ENCODE assay signal across 22 cellular contexts in genomic region chr7:143485500-143485899, GRCh38. TPM values are rescaled to one million over a fixed set of nuclear protein-coding genes. Genes with fewer than 3 reads are reported as not detected.
DNase-seq lines count a peak whose midpoint lies in the region; ATAC-seq and TF ChIP-seq lines count a peak whose summit lies in the region.
"Had no signal": no experiment of that assay in that cellular context is flagged by ENCODE, and none has a peak within 500 bp of the region (broad histone marks: within the 10 kb centered on the region; RNA-seq: fewer than 3 reads in every experiment).

No MANE protein-coding gene starts in this region.

- DNase-seq in CD14-positive monocyte (ENCODE audit: low spot score) = peak; percentile 55
- DNase-seq in MG63 = peak; percentile 46
- peak; percentile 49 for DNase-seq in choroid plexus epithelial cell (ENCODE audit: low read depth)
- no peak for DNase-seq in GDM1 (lab: John Stamatoyannopoulos, UW)
- no peak for DNase-seq in GM13976 (ENCODE audit: low spot score)
- DNase-seq: activated CD4-positive, CD25-positive, alpha-beta regulatory T cell; activated naive CD8-positive, alpha-beta T cell treated with anti-CD3 and anti-CD28 coated beads, Interleukin-2, amount 50 U/mL, for 24 hours; DMS 273 treated with DMSO at 0.1 percent for 48 hours; effector memory CD8-positive, alpha-beta T cell; left cardiac atrium; NCI-H187 treated with DMSO at 0.1 percent for 48 hours; NCI-H446 treated with DMSO at 0.1 percent for 48 hours; ovary; stimulated activated CD4-positive, alpha-beta T cell treated with anti-CD3 and anti-CD28 coated beads, Interleukin-4, amount 100 ng/mL, for 1 hour had no signal

- in situ Hi-C loops in GM13976 (cut with MboI; ENCODE audit: low sequenced_read_pairs, unreplicated experiment) = no loop called here

- no peaks in the 10 kb centered on the region for H3K36me3 ChIP-seq in MG63
- H3K36me3 ChIP-seq in parathyroid adenoma (ENCODE audit: control insufficient read depth, insufficient read depth, low read length) = no peaks in the 10 kb centered on the region
- H3K36me3 ChIP-seq: BLaER1, HAP-1, ovary had no signal

- no peaks in the 10 kb centered on the region for H3K27me3 ChIP-seq in MG63
- no peaks in the 10 kb centered on the region for H3K27me3 ChIP-seq in parathyroid adenoma (ENCODE audit: control insufficient read depth, insufficient read depth, low read length)
- H3K27me3 ChIP-seq: BLaER1, ovary had no signal

- TF ChIP-seq CTCF in CD14-positive monocyte (IDR thresholded peaks at IDR 0.05) = no peak
- TF ChIP-seq CTCF in choroid plexus epithelial cell (conservative IDR thresholded peaks at IDR 0.05; ENCODE audit: low read depth, low read length) = no peak
- no peak for TF ChIP-seq CTCF in parathyroid adenoma (IDR thresholded peaks at IDR 0.05)
- TF ChIP-seq CTCF in GM13976 (IDR thresholded peaks at IDR 0.05; ENCODE audit: borderline replicate concordance, control extremely low read depth, extremely low read depth, insufficient read depth, missing control alignments) = no peak

- H3K4me3 Mint-ChIP-seq in CD14-positive monocyte = peak overlapping the region; percentile 48 to 80
- H3K4me3 Mint-ChIP-seq: activated naive CD8-positive, alpha-beta T cell treated with anti-CD3 and anti-CD28 coated beads, Interleukin-2, amount 50 U/mL, for 24 hours; effector memory CD8-positive, alpha-beta T cell had no signal

- H3K4me1 Mint-ChIP-seq in CD14-positive monocyte = peaks cover 45% of the 10 kb centered on the region

- H3K27me3 Mint-ChIP-seq in CD14-positive monocyte (ENCODE audit: low read depth in 3 of 3) = no peaks in the 10 kb centered on the region
- H3K27me3 Mint-ChIP-seq: activated naive CD8-positive, alpha-beta T cell treated with anti-CD3 and anti-CD28 coated beads, Interleukin-2, amount 50 U/mL, for 24 hours had no signal

- intact Hi-C loops in CD14-positive monocyte (cut with micrococcal nuclease) = loop anchor here in 1 of 2 donors (5.0 kb wide), 1 partner anchor 103 kb away; the partner anchor contains the start of gene ZYX

- no peaks in the 10 kb centered on the region for H3K79me2 ChIP-seq in parathyroid adenoma

- H3K9me3 Mint-ChIP-seq in CD14-positive monocyte = peaks cover 0 to 8% (median 2%) of the 10 kb centered on the region in 7 donors
- H3K9me3 Mint-ChIP-seq: activated naive CD8-positive, alpha-beta T cell treated with anti-CD3 and anti-CD28 coated beads, Interleukin-2, amount 50 U/mL, for 24 hours; effector memory CD8-positive, alpha-beta T cell had no signal

- H3K4me2 ChIP-seq in parathyroid adenoma (ENCODE audit: low read length) = no peak overlapping the region
- H3K4me2 ChIP-seq: BLaER1 had no signal

- no peak overlapping the region for H3K4me3 ChIP-seq in MG63
- H3K4me3 ChIP-seq in choroid plexus epithelial cell (ENCODE audit: low read depth, low read length) = no peak overlapping the region
- no peak overlapping the region for H3K4me3 ChIP-seq in parathyroid adenoma (ENCODE audit: low read depth, low read length)
- H3K4me3 ChIP-seq: BLaER1, HAP-1, ovary had no signal

- H3K27ac ChIP-seq in parathyroid adenoma = peak overlapping the region; percentile 91
- H3K27ac ChIP-seq: BLaER1, ovary had no signal

- ATAC-seq in GM19035 (IDR thresholded peaks at IDR 0.05; ENCODE audit: unreplicated experiment) = no peak
- ATAC-seq: activated naive CD8-positive, alpha-beta T cell treated with anti-CD3 and anti-CD28 coated beads, Interleukin-2, amount 50 U/mL, for 24 hours; effector memory CD8-positive, alpha-beta T cell had no signal

- H2AFZ ChIP-seq in parathyroid adenoma = no peak overlapping the region

- H3K9ac ChIP-seq in parathyroid adenoma = no peak overlapping the region
- H3K9ac ChIP-seq: BLaER1 had no signal

- peaks cover 38% of the 10 kb centered on the region for H3K4me1 ChIP-seq in parathyroid adenoma
- H3K4me1 ChIP-seq: HAP-1 had no signal

- peak overlapping the region; percentile 89 to 94 (median 93) for H3K27ac Mint-ChIP-seq in CD14-positive monocyte
- H3K27ac Mint-ChIP-seq: activated naive CD8-positive, alpha-beta T cell treated with anti-CD3 and anti-CD28 coated beads, Interleukin-2, amount 50 U/mL, for 24 hours; effector memory CD8-positive, alpha-beta T cell had no signal

- H3K9me3 ChIP-seq in MG63 = no peaks in the 10 kb centered on the region
- no peaks in the 10 kb centered on the region for H3K9me3 ChIP-seq in parathyroid adenoma (ENCODE audit: control insufficient read depth, low read length)
- H3K9me3 ChIP-seq: BLaER1, HAP-1, ovary had no signal

- H3K36me3 Mint-ChIP-seq in CD14-positive monocyte = peaks cover 3% of the 10 kb centered on the region in 2 donors

RNA-seq across cellular contexts. Expression of gene TAS2R41, which starts 7.8 kb away (rescaled TPM):
- not detected for polyA plus RNA-seq in CD14-positive monocyte
- not detected in 2 replicates for total RNA-seq in MG63 (2014; rRNA removed; shearing (Covaris generic); ENCODE audit: low replicate concordance)
- total RNA-seq: activated CD8-positive, alpha-beta memory T cell treated with anti-CD3 and anti-CD28 coated beads for 36 hours; HT-29; subcutaneous adipose tissue; T-helper 2 cell treated with Interferon-gamma antibody and Interleukin-4, amounts not matched to agents 100 ng/mL and 5 ng/mL, for 36 hours had no signal
- polyA plus RNA-seq: ovary had no signal

RNA-seq across cellular contexts. Expression of gene TAS2R60, which starts 42.2 kb away (rescaled TPM):
- polyA plus RNA-seq in CD14-positive monocyte = not detected
- not detected in 2 replicates for total RNA-seq in MG63 (2014; rRNA removed; shearing (Covaris generic); ENCODE audit: low replicate concordance)
- total RNA-seq: activated CD8-positive, alpha-beta memory T cell treated with anti-CD3 and anti-CD28 coated beads for 36 hours; HT-29; left cardiac atrium; T-helper 2 cell treated with Interferon-gamma antibody and Interleukin-4, amounts not matched to agents 100 ng/mL and 5 ng/mL, for 36 hours had no signal
- polyA plus RNA-seq: ovary had no signal

Comparison
In these comparisons a context has a peak if more than half of its experiments do, and no peak if none do; other contexts are left out.
1. DNase-seq: peak in CD14-positive monocyte (single experiment), MG63 (single experiment) and choroid plexus epithelial cell (single experiment); none in GDM1 (single experiment) and GM13976 (single experiment).